9 cellular contexts compared by ENCODE assay signal in the genomic region with DNA sequence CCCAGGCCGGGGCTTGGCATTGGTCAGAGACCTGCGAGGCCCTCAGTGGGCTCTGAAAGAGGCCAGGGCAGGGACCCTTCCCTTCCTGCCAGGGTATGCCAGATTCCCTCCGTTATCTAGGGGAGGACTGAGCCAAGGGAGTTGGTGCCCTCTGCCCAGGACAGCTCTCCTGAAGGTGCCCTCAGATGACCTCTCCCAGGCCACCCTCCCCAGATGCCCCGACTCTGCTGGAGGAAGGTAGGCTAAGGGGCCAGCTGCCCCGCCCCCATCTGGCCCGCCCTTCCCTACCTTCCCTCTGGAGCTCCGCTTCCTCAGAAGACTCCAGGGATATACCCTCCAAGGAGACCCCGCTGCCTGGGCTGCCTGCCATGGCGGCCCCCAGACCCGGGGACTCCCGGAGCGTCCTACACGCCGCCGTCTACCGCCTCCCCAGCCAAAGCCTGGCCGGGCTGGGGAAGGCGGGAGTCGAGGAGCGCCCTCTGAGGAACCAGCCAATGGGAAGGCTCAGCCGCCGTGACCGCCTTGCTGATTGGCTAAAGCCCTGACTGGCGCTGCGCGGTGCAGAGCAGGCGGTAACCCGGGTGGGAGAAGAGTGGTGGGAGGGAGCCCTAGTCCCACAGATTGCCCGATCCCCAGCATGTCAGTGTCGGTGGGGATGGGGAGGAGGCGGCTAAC. TPM values are rescaled to one million over a fixed set of nuclear protein-coding genes. Genes with fewer than 3 reads are reported as not detected.
DNase-seq lines count a peak whose midpoint lies in the region; ATAC-seq and FAIRE-seq lines count a peak whose summit lies in the region.
"Had no signal": no experiment of that assay in that cellular context is flagged by ENCODE, and none has a peak within 500 bp of the region (broad histone marks: within the 10 kb centered on the region; RNA-seq: fewer than 3 reads in every experiment).

No MANE protein-coding gene starts in this region.

- H2BK15ac ChIP-seq in mesendoderm (replicated peaks; ENCODE audit: low read depth), result no peak overlapping the region

- no peaks in the 10 kb centered on the region for H3K9me3 ChIP-seq in endocrine pancreas (ENCODE audit: control insufficient read depth, low read length)

- peaks cover 3% of the 10 kb centered on the region for H3K4me1 ChIP-seq in endocrine pancreas (ENCODE audit: control insufficient read depth, insufficient read depth, low read length)
- peaks cover 5% of the 10 kb centered on the region for H3K4me1 ChIP-seq in mesendoderm (ENCODE audit: control insufficient read depth, low read depth, low read length)

- H3K36me3 ChIP-seq in endocrine pancreas (ENCODE audit: control insufficient read depth, insufficient read depth, low read length), result no peaks in the 10 kb centered on the region
- no peaks in the 10 kb centered on the region for H3K36me3 ChIP-seq in mesendoderm (ENCODE audit: control insufficient read depth, insufficient read depth, low read length)

- H3K18ac ChIP-seq in mesendoderm (ENCODE audit: low read length), result no peak overlapping the region

- WGBS in mesendoderm (ENCODE audit: extremely low coverage, insufficient coverage, low lambda C conversion rate), result no CpG with 5 or more reads among the region's 31 CpGs

- no peak overlapping the region for H3K4ac ChIP-seq in mesendoderm (ENCODE audit: low read depth, low read length)

- no peak overlapping the region for H2BK5ac ChIP-seq in mesendoderm (ENCODE audit: low read length)

- no peaks in the 10 kb centered on the region for H3K79me1 ChIP-seq in mesendoderm (ENCODE audit: low read length)

- H3K27ac ChIP-seq in mesendoderm (ENCODE audit: low read depth, low read length), result no peak overlapping the region

- no peak overlapping the region for H2BK120ac ChIP-seq in mesendoderm (ENCODE audit: low read depth, low read length)

- H2AK5ac ChIP-seq in mesendoderm (ENCODE audit: low read length), result no peak overlapping the region

- H4K5ac ChIP-seq in mesendoderm (ENCODE audit: low read length), result no peak overlapping the region

- peak; percentile 93 for FAIRE-seq in G401.6 (lab: Jason Lieb, UNC)
- FAIRE-seq in HTR-8/SVneo (lab: Jason Lieb, UNC), result peak; percentile 96

- peak overlapping the region; percentile 87 for H3K56ac ChIP-seq in mesendoderm (ENCODE audit: low read length)

- no peak for ATAC-seq in HG03139 (IDR thresholded peaks at IDR 0.05; ENCODE audit: unreplicated experiment)

- DNase-seq in HTR-8/SVneo (ENCODE audit: insufficient read length, low spot score), result peak; percentile 100
- peak; percentile 78 to 86 for DNase-seq in NOMO-1 (lab: John Stamatoyannopoulos, UW; ENCODE audit: unreplicated experiment in 2 of 2)
- peak; percentile 55 for DNase-seq in activated CD8-positive, alpha-beta memory T cell treated with anti-CD3 and anti-CD28 coated beads, Interleukin-2, amount 50 U/mL, for 1 hour (ENCODE audit: extremely low read depth)
- peak; percentile 89 for DNase-seq in mesendoderm
- DNase-seq in stimulated activated CD4-positive, alpha-beta T cell treated with anti-CD3 and anti-CD28 coated beads, TNF-alpha, amount 100 ng/mL, for 48 hours (ENCODE audit: low read depth in 3 of 3), result peak; percentile 71 to 80 (median 77)

- no peaks in the 10 kb centered on the region for H3K79me2 ChIP-seq in mesendoderm (ENCODE audit: control insufficient read depth, insufficient read depth, low read length)

- peak overlapping the region; percentile 87 for H3K4me2 ChIP-seq in mesendoderm (ENCODE audit: low read length)

- H3K27me3 ChIP-seq in endocrine pancreas (ENCODE audit: control insufficient read depth, insufficient read depth, low read length), result no peaks in the 10 kb centered on the region
- H3K27me3 ChIP-seq in mesendoderm (ENCODE audit: insufficient read depth, low read length, poor library complexity), result no peaks in the 10 kb centered on the region

- peak overlapping the region; percentile 32 for H3K9ac ChIP-seq in endocrine pancreas (ENCODE audit: control insufficient read depth, insufficient read depth, low read length)
- peak overlapping the region; percentile 71 for H3K9ac ChIP-seq in mesendoderm (ENCODE audit: low read length)

- no peak overlapping the region for H3K4me3 ChIP-seq in endocrine pancreas (ENCODE audit: control insufficient read depth, insufficient read depth, low read length)
- peak overlapping the region; percentile 47 for H3K4me3 ChIP-seq in mesendoderm (ENCODE audit: low read length)

- H4K8ac ChIP-seq in mesendoderm (ENCODE audit: low read depth, low read length), result no peak overlapping the region

- no peak overlapping the region for H3K23ac ChIP-seq in mesendoderm (ENCODE audit: low read length)

RNA-seq across cellular contexts. Expression of gene MPP2, which starts 7.0 kb away (rescaled TPM):
- 7.5 TPM for polyA plus RNA-seq in mesendoderm (2013, experiment 1 of 2)
- 7.9 TPM for polyA plus RNA-seq in mesendoderm (2013, experiment 2 of 2)

RNA-seq across cellular contexts. Expression of gene PPY, which starts 42.0 kb away (rescaled TPM):
- polyA plus RNA-seq in mesendoderm (2013, experiment 1 of 2), result not detected
- not detected for polyA plus RNA-seq in mesendoderm (2013, experiment 2 of 2)
- polyA plus RNA-seq: esophagus had no signal

RNA-seq across cellular contexts. Expression of gene CD300LG, which starts 53.3 kb away (rescaled TPM):
- polyA plus RNA-seq in mesendoderm (2013, experiment 1 of 2), result not detected
- not detected for polyA plus RNA-seq in mesendoderm (2013, experiment 2 of 2)

RNA-seq across cellular contexts. Expression of gene PYY, which starts 53.4 kb away (rescaled TPM):
- polyA plus RNA-seq in mesendoderm (2013, experiment 1 of 2), result 0.69 TPM
- polyA plus RNA-seq in mesendoderm (2013, experiment 2 of 2), result 0.67 TPM
- polyA plus RNA-seq: esophagus had no signal
